ENCODE assay signal across 8 cellular contexts in the genomic region with DNA sequence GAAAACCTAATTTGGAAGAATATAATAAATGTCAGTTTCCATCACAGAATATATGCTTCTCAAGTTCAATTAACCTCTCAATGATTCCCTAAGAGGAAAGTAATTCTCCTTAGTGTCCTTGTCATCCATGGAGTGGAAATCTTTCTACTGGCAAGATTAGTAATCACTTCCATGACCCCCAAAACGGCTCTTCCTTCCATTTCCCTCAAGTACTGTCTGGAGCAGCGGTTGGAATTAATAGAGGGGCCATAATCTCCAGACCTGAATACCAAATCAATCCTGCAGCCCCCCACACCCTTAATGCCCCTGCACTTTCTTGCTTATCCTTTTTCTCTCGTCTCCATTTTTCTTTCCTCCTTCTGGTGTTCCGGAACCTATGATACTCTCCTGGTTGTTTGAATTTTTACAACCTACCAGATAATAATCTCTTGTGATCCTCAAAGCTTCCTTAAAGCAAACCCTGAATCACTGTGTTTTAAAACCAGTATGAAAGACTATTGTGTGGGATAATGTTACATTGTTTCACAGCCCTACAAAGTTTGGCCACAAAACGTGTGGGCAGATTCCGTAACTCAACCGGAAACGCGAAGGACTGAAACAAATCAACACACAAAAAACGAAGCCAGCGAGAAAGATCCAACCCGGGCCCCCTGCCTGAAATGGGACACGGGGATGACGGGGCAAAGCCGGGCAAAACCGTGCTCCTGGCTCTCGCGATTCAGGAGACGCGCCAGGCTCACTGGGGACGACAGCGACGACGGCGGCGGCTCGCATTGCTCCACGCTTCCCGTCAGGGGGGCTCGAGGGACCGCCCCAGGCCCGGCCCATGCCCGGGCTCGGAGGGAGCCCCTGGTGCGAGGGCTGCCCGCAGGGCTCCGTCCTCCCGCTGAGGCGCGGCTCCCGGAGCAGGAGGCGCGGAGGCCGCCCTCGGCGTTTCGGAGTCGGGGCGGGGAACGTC. TPM values are rescaled to one million over a fixed set of nuclear protein-coding genes. Genes with fewer than 3 reads are reported as not detected.
A peak's percentile ranks its signal among the peaks of the same experiment; 100 is the strongest.
DNase-seq lines count a peak whose midpoint lies in the region; ATAC-seq and TF ChIP-seq lines count a peak whose summit lies in the region.
"Not testable (repeated sequence)": the region's sequence is repeated elsewhere in the genome, so short reads cannot be mapped to it uniquely, and the experiment has no call there.

No MANE protein-coding gene starts in this region.

- ATAC-seq in GM18502 (IDR thresholded peaks at IDR 0.05; ENCODE audit: poor library complexity, unreplicated experiment) (peak; percentile 62), HG02840 (IDR thresholded peaks at IDR 0.05; ENCODE audit: low FRiP score, unreplicated experiment) (peak; percentile 41)
- peak; percentile 48 for ATAC-seq in central memory CD8-positive, alpha-beta T cell (replicated peaks; ENCODE audit: extremely low read depth, poor library complexity, severe bottlenecking)

- H3K4me3 ChIP-seq in uterus = peak overlapping the region; percentile 56 to 63

- H3K4me1 Mint-ChIP-seq in central memory CD8-positive, alpha-beta T cell = peaks cover 12% of the 10 kb centered on the region

- not testable (repeated sequence) for H3K9me3 Mint-ChIP-seq in central memory CD8-positive, alpha-beta T cell

- H3K27me3 Mint-ChIP-seq in central memory CD8-positive, alpha-beta T cell = peaks cover 42% of the 10 kb centered on the region

- H3K27ac Mint-ChIP-seq in central memory CD8-positive, alpha-beta T cell (ENCODE audit: low read depth) = not testable (repeated sequence)

- not testable (repeated sequence) for H3K36me3 Mint-ChIP-seq in central memory CD8-positive, alpha-beta T cell (ENCODE audit: insufficient read depth)

- not testable (repeated sequence) for H3K9me3 ChIP-seq in uterus

- peak overlapping the region; percentile 72 to 76 for H3K27ac ChIP-seq in uterus

- H3K4me3 Mint-ChIP-seq in central memory CD8-positive, alpha-beta T cell = peak overlapping the region; percentile 73

- not testable (repeated sequence) for H3K36me3 ChIP-seq in uterus

- intact Hi-C loops in uterus (cut with DNase I; ENCODE audit: low total_unique reads) = not testable (repeated sequence)

- DNase-seq in NCI-H146 (lab: John Stamatoyannopoulos, UW) (peak; percentile 64), iPS-NIHi11 (ENCODE audit: low spot score) (peak; percentile 62), retina (peak; percentile 85), uterus (peak; percentile 24 to 34)
- peak; percentile 76 for DNase-seq in activated CD4-positive, alpha-beta T cell treated with anti-CD3 and anti-CD28 coated beads for 48 hours
- peak in 1 of 2 donors; percentile 18 for DNase-seq in central memory CD8-positive, alpha-beta T cell (ENCODE audit: low spot score in 2 of 2)

- not testable (repeated sequence) for H3K27me3 ChIP-seq in uterus

- H3K4me1 ChIP-seq in uterus = not testable (repeated sequence)

- TF ChIP-seq CTCF in uterus (IDR thresholded peaks at IDR 0.05) = not testable (repeated sequence)

- TF ChIP-seq POLR2A in uterus (IDR thresholded peaks at IDR 0.05) = not testable (repeated sequence)

RNA-seq across cellular contexts. Expression of a gene that starts 1.0 kb away (rescaled TPM):
- 1 to 10 TPM in 3 of 4 donors, under 1 TPM in 1; 0.26 to 6.8 (median 4.6) TPM for total RNA-seq in uterus

RNA-seq across cellular contexts. Expression of a gene that starts 14.3 kb away (rescaled TPM):
- total RNA-seq in uterus = 100 to 1,000 TPM in 1 of 4 donors, 10 to 100 TPM in 3; 13.5 to 105 (median 30.9) TPM
